1 cellular context compared by ENCODE assay signal in the genomic region with DNA sequence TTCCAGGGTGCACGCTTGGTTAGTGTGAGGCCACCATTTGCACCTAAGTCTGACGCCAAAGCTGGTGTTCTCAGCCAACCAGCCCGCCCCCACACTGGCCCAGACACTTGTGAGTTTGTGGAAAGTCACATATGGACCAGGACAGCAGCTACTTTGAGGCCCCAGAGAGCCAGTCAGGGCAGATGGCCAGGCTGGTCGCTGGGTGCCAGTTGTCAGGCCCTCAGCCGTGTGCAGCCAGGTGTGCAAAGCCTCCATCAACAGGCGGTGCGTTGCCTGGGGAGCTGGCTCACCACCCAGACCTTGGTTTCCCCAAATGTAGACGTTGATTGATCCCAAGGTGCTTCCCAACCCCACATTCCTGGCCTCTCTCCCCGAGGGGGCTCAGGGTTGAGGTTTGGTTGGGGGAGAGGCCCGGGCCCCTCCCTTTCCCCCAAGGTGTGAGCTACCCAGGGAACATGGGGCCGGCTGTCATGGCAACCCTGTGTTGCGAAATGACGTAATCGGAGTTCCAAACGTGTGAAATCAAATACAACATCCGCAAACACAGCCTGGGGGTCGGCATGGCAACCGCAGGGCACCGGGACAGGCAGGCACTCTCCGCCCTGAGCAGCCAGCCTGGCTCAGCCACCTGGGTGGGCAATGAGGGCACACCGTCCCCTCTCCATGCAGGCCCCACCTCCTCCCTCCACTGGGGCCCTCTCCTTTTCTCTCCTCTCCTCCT.
A peak's percentile ranks its signal among the peaks of the same experiment; 100 is the strongest.
TF ChIP-seq lines count a peak whose summit lies in the region.

No MANE protein-coding gene starts in this region.

TF ChIP-seq in HepG2, 621 proteins besides CTCF, POLR2A, EP300 and RAD21:
- TF ChIP-seq CREB1 (IDR thresholded peaks at IDR 0.05) (peak; percentile 39; the same call in 1 of the 2 replicates), CREB1 (CRISPR knock-in tag; IDR thresholded peaks at IDR 0.05) (no peak), ATF7-NPFF (CRISPR knock-in tag; IDR thresholded peaks at IDR 0.05; ENCODE audit: low read depth) (no peak), CEBPB (IDR thresholded peaks at IDR 0.05; ENCODE audit: borderline replicate concordance, low read depth, low read length) (peak; percentile 77), BHLHE40 (IDR thresholded peaks at IDR 0.05; ENCODE audit: low read length) (no peak), STAG1 (CRISPR knock-in tag; IDR thresholded peaks at IDR 0.05) (no peak), ZFP36 (IDR thresholded peaks at IDR 0.05; ENCODE audit: borderline replicate concordance, low read depth, low read length, partially characterized antibody) (no peak), CREM (IDR thresholded peaks at IDR 0.05) (no peak), CREM (CRISPR knock-in tag; IDR thresholded peaks at IDR 0.05) (no peak), RFX1 (IDR thresholded peaks at IDR 0.05) (peak; percentile 39; the same call in 1 of the 2 replicates), ATAD3A (CRISPR knock-in tag; IDR thresholded peaks at IDR 0.05) (no peak), ZNF562 (CRISPR knock-in tag; IDR thresholded peaks at IDR 0.05; ENCODE audit: borderline replicate concordance) (no peak), ATF7 (IDR thresholded peaks at IDR 0.05) (peak; percentile 94), ATF7 (CRISPR knock-in tag; IDR thresholded peaks at IDR 0.05) (no peak)
- TF ChIP-seq, protein P1, sequence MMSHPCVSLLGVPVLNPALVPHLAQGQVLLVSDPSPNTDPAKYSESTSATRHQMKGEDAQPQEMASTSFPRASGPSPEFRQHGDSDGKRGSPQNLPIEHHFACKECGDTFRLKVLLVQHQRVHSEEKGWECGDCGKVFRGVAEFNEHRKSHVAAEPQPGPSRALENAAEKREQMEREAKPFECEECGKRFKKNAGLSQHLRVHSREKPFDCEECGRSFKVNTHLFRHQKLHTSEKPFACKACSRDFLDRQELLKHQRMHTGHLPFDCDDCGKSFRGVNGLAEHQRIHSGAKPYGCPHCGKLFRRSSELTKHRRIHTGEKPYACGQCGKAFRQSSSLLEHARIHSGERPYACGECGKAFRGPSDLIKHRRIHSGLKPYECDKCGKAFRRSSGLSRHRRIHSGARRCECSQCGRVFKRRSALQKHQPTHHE (CRISPR knock-in tag; IDR thresholded peaks at IDR 0.05; ENCODE audit: borderline replicate concordance): no peak
